20 cellular contexts compared by ENCODE assay signal in genomic region chr20:37976862-37977261, GRCh38. TPM values are rescaled to one million over a fixed set of nuclear protein-coding genes. Genes with fewer than 3 reads are reported as not detected.
A peak's percentile ranks its signal among the peaks of the same experiment; 100 is the strongest.
DNase-seq lines count a peak whose midpoint lies in the region; ATAC-seq and TF ChIP-seq lines count a peak whose summit lies in the region.
"Had no signal": no experiment of that assay in that cellular context is flagged by ENCODE, and none has a peak within 500 bp of the region (broad histone marks: within the 10 kb centered on the region; RNA-seq: fewer than 3 reads in every experiment).

No MANE protein-coding gene starts in this region.

- H3K36me3 ChIP-seq in RWPE2 (ENCODE audit: low read depth) (0 out of 2 replicates have a peak, but pooled peaks cover 3% of the 10 kb centered on the region), mesendoderm (ENCODE audit: control insufficient read depth, insufficient read depth, low read length) (no peaks in the 10 kb centered on the region)

- H3K4ac ChIP-seq in mesendoderm (ENCODE audit: low read depth, low read length) = no peak overlapping the region

- no peaks in the 10 kb centered on the region for H3K9me3 Mint-ChIP-seq in stimulated activated naive CD8-positive, alpha-beta T cell treated with anti-CD3 and anti-CD28 coated beads, Interleukin-15, Interleukin-2, amounts not matched to agents 100 ng/mL and 50 ng/mL, for 24 hours
- H3K9me3 Mint-ChIP-seq: activated B cell treated with CpG ODN at 0.5 μM for 24 hours had no signal

- H3K9me3 ChIP-seq in RWPE2 (ENCODE audit: severe bottlenecking) = no peaks in the 10 kb centered on the region
- H3K9me3 ChIP-seq: upper lobe of right lung had no signal

- H3K4me3 Mint-ChIP-seq in stimulated activated naive CD8-positive, alpha-beta T cell treated with anti-CD3 and anti-CD28 coated beads, Interleukin-15, Interleukin-2, amounts not matched to agents 100 ng/mL and 50 ng/mL, for 24 hours = no peak overlapping the region
- H3K4me3 Mint-ChIP-seq: activated B cell treated with CpG ODN at 0.5 μM for 24 hours had no signal

- H3K4me1 Mint-ChIP-seq in stimulated activated naive CD8-positive, alpha-beta T cell treated with anti-CD3 and anti-CD28 coated beads, Interleukin-15, Interleukin-2, amounts not matched to agents 100 ng/mL and 50 ng/mL, for 24 hours (ENCODE audit: low read depth) = peaks cover 13% of the 10 kb centered on the region

- no peak overlapping the region for H3K4me2 ChIP-seq in mesendoderm (ENCODE audit: low read length)
- H3K4me2 ChIP-seq: hepatocyte, KMS-11 had no signal

- H4K8ac ChIP-seq in mesendoderm (ENCODE audit: low read depth, low read length) = no peak overlapping the region

- ATAC-seq in stimulated activated naive CD8-positive, alpha-beta T cell treated with anti-CD3 and anti-CD28 coated beads, Interleukin-15, Interleukin-2, amounts not matched to agents 100 U/mL and 50 U/mL, for 24 hours = no peak
- no peak for ATAC-seq in RWPE2 (ENCODE audit: low read depth)
- ATAC-seq: sciatic nerve, upper lobe of right lung had no signal

- H3K79me1 ChIP-seq in mesendoderm (ENCODE audit: low read length) = no peaks in the 10 kb centered on the region

- H3K27me3 ChIP-seq in RWPE2 (ENCODE audit: insufficient read depth, poor library complexity, severe bottlenecking) (no peaks in the 10 kb centered on the region), mesendoderm (ENCODE audit: insufficient read depth, low read length, poor library complexity) (no peaks in the 10 kb centered on the region)
- H3K27me3 ChIP-seq: hepatocyte, upper lobe of right lung had no signal

- peaks cover 23% of the 10 kb centered on the region for H3K36me3 Mint-ChIP-seq in stimulated activated naive CD8-positive, alpha-beta T cell treated with anti-CD3 and anti-CD28 coated beads, Interleukin-15, Interleukin-2, amounts not matched to agents 100 ng/mL and 50 ng/mL, for 24 hours (ENCODE audit: low read depth)

- WGBS in mesendoderm (ENCODE audit: extremely low coverage, insufficient coverage, low lambda C conversion rate) = no CpG with 5 or more reads among the region's 9 CpGs

- peak overlapping the region; percentile 20 for H3K9ac ChIP-seq in mesendoderm (ENCODE audit: low read length)
- H3K9ac ChIP-seq: KMS-11 had no signal

- H3K4me3 ChIP-seq in RWPE2 (ENCODE audit: severe bottlenecking) = no peak overlapping the region
- no peak overlapping the region for H3K4me3 ChIP-seq in mesendoderm (ENCODE audit: low read length)
- H3K4me3 ChIP-seq: hepatocyte, upper lobe of right lung had no signal

- peak overlapping the region; percentile 22 for H3K27ac Mint-ChIP-seq in stimulated activated naive CD8-positive, alpha-beta T cell treated with anti-CD3 and anti-CD28 coated beads, Interleukin-15, Interleukin-2, amounts not matched to agents 100 ng/mL and 50 ng/mL, for 24 hours
- H3K27ac Mint-ChIP-seq: activated B cell treated with CpG ODN at 0.5 μM for 24 hours had no signal

- no peak overlapping the region for H4K5ac ChIP-seq in mesendoderm (ENCODE audit: low read length)

- no peak for TF ChIP-seq CTCF in RWPE2 (IDR thresholded peaks at IDR 0.05; ENCODE audit: poor library complexity, severe bottlenecking)

- H3K27ac ChIP-seq in RWPE2 (ENCODE audit: poor library complexity, severe bottlenecking) (no peak overlapping the region), mesendoderm (ENCODE audit: low read depth, low read length) (no peak overlapping the region)
- H3K27ac ChIP-seq: hepatocyte, HL-60, KMS-11, upper lobe of right lung had no signal

- no peak for DNase-seq in stimulated activated naive CD8-positive, alpha-beta T cell treated with anti-CD3 and anti-CD28 coated beads, Interleukin-15, Interleukin-2, amounts not matched to agents 100 U/mL and 50 U/mL, for 24 hours
- DNase-seq in RWPE2 (ENCODE audit: low spot score) = peak; percentile 56
- peak; percentile 16 for DNase-seq in mesendoderm
- no peak for DNase-seq in DMS 273 (lab: John Stamatoyannopoulos, UW; ENCODE audit: unreplicated experiment)
- no peak for DNase-seq in GOT3 (lab: John Stamatoyannopoulos, UW)
- no peak for DNase-seq in activated naive CD4-positive, alpha-beta T cell treated with Interleukin-2 at 50 U/mL for 16 hours
- DNase-seq: activated B cell treated with CpG ODN at 0.5 μM for 24 hours; activated gamma-delta T cell; COR-L47; effector memory CD4-positive, alpha-beta T cell; NCI-H1048; NCI-H2081 treated with DMSO at 0.1 percent for 48 hours; NCI-H82; stimulated activated naive CD4-positive, alpha-beta T cell treated with Interleukin-2 at 50 U/mL for 16 hours; upper lobe of right lung had no signal

- H2BK15ac ChIP-seq in mesendoderm (replicated peaks; ENCODE audit: low read depth) = no peak overlapping the region

- no peaks in the 10 kb centered on the region for H3K79me2 ChIP-seq in mesendoderm (ENCODE audit: control insufficient read depth, insufficient read depth, low read length)
- H3K79me2 ChIP-seq: hepatocyte had no signal

- H2BK120ac ChIP-seq in mesendoderm (ENCODE audit: low read depth, low read length) = no peak overlapping the region

- no peaks in the 10 kb centered on the region for H3K4me1 ChIP-seq in RWPE2 (ENCODE audit: insufficient read depth, poor library complexity, severe bottlenecking)
- no peaks in the 10 kb centered on the region for H3K4me1 ChIP-seq in mesendoderm (ENCODE audit: control insufficient read depth, low read depth, low read length)
- H3K4me1 ChIP-seq: upper lobe of right lung had no signal

- H3K56ac ChIP-seq in mesendoderm (ENCODE audit: low read length) = no peak overlapping the region

- no peak overlapping the region for H3K18ac ChIP-seq in mesendoderm (ENCODE audit: low read length)

- no peak overlapping the region for H3K23ac ChIP-seq in mesendoderm (ENCODE audit: low read length)

- no peaks in the 10 kb centered on the region for H3K27me3 Mint-ChIP-seq in stimulated activated naive CD8-positive, alpha-beta T cell treated with anti-CD3 and anti-CD28 coated beads, Interleukin-15, Interleukin-2, amounts not matched to agents 100 ng/mL and 50 ng/mL, for 24 hours
- H3K27me3 Mint-ChIP-seq: activated B cell treated with CpG ODN at 0.5 μM for 24 hours had no signal

- H2BK5ac ChIP-seq in mesendoderm (ENCODE audit: low read length) = no peak overlapping the region

- no peak overlapping the region for H2AK5ac ChIP-seq in mesendoderm (ENCODE audit: low read length)

RNA-seq across cellular contexts. Expression of gene TTI1, which starts 56.4 kb away (rescaled TPM):
- 24.7 TPM for polyA plus RNA-seq in mesendoderm (2013, experiment 1 of 2)
- polyA plus RNA-seq in mesendoderm (2013, experiment 2 of 2) = 25.3 TPM

RNA-seq across cellular contexts. Expression of gene RPRD1B, which starts 56.7 kb away (rescaled TPM):
- 26.3 TPM for polyA plus RNA-seq in mesendoderm (2013, experiment 1 of 2)
- 25.7 TPM for polyA plus RNA-seq in mesendoderm (2013, experiment 2 of 2)

Comparison
In these comparisons a context has a peak if more than half of its experiments do, and no peak if none do; other contexts are left out.
1. DNase-seq: peak in RWPE2 (single experiment) and mesendoderm (single experiment); none in stimulated activated naive CD8-positive, alpha-beta T cell treated with anti-CD3 and anti-CD28 coated beads, Interleukin-15, Interleukin-2, amounts not matched to agents 100 U/mL and 50 U/mL, for 24 hours (single experiment), DMS 273 (single experiment), GOT3 (single experiment) and activated naive CD4-positive, alpha-beta T cell treated with Interleukin-2 at 50 U/mL for 16 hours (single experiment).